In genomic region chr1:8409666-8410065, GRCh38 we compare ENCODE assay signal across 1 cellular context.
TF ChIP-seq lines count a peak whose summit lies in the region.

No MANE protein-coding gene starts in this region.

TF ChIP-seq in HepG2, 621 proteins besides CTCF, POLR2A, EP300 and RAD21 (continued from another document):
- TF ChIP-seq NR2F1 (CRISPR knock-in tag; IDR thresholded peaks at IDR 0.05) (no peak), BHLHE40 (IDR thresholded peaks at IDR 0.05; ENCODE audit: low read length) (no peak), HOXA5 (CRISPR knock-in tag; IDR thresholded peaks at IDR 0.05) (no peak), ZBTB4 (CRISPR knock-in tag; IDR thresholded peaks at IDR 0.05; ENCODE audit: borderline replicate concordance) (no peak), MXD3 (CRISPR knock-in tag; IDR thresholded peaks at IDR 0.05) (no peak), YEATS4 (CRISPR knock-in tag; IDR thresholded peaks at IDR 0.05; ENCODE audit: borderline replicate concordance) (no peak), ZNF251 (CRISPR knock-in tag; IDR thresholded peaks at IDR 0.05) (no peak), HCFC1 (IDR thresholded peaks at IDR 0.05; ENCODE audit: low read depth, low read length) (no peak), NFYC (CRISPR knock-in tag; IDR thresholded peaks at IDR 0.05) (no peak)
